In the genomic region with DNA sequence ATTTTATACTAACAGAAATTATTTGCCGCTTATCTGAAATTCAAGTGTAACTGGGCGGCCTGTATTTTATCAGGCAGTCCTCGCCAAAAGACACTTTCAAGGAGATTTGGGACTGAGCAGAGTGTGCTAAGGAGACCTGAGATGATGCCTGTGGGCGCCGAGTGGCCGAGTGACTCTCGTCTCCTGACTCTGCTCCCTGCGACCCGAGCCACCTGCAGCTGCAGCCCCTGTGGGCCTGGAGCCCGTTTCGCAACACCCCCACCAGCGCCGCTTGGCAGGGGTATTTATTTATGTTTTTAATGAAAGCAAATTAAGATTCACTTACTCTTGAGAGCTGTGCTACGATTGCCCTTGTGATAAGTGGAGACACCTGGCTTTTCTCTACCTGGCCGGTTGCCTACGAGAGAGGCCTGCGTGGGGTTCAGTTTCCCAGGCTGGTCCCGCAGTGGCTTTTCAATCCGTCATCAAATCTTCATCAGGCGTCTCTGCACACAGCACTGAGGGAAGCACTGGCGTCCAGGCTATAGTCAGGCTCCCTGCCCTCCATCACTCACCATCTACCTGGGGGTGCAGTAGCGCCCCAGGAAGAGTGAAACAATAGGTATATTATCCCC, we compare ENCODE assay signal across 18 cellular contexts.
DNase-seq lines count a peak whose midpoint lies in the region; ATAC-seq and TF ChIP-seq lines count a peak whose summit lies in the region.
"Had no signal": no experiment of that assay in that cellular context is flagged by ENCODE, and none has a peak within 500 bp of the region (broad histone marks: within the 10 kb centered on the region; RNA-seq: fewer than 3 reads in every experiment).

No MANE protein-coding gene starts in this region.

- intact Hi-C loops in lower lobe of right lung (cut with DNase I), result no loop called here

- DNase-seq in DMS79 (lab: John Stamatoyannopoulos, UW), result peak; percentile 92
- peak; percentile 83 to 95 (median 84) for DNase-seq in NCI-H1417 (lab: John Stamatoyannopoulos, UW)
- DNase-seq in NCI-H345 treated with DMSO at 0.1 percent for 48 hours (lab: John Stamatoyannopoulos, UW; ENCODE audit: unreplicated experiment), result peak; percentile 81
- DNase-seq in lower lobe of right lung, result no peak
- no peak for DNase-seq in activated CD4-positive, alpha-beta T cell treated with anti-CD3 and anti-CD28 coated beads for 48 hours
- DNase-seq in activated naive CD4-positive, alpha-beta T cell treated with anti-CD3 and anti-CD28 coated beads, Interleukin-2, amount 10 ng/mL, durations not matched to agents 7 days and 5 days, result no peak
- no peak for DNase-seq in substantia nigra (lab: John Stamatoyannopoulos, UW)
- DNase-seq: activated CD4-positive, alpha-beta T cell treated with anti-CD3 and anti-CD28 coated beads, Interleukin-2, amount 50 U/mL, for 4 hours; activated T-cell treated with anti-CD3 and anti-CD28 coated beads, Interleukin-2, amount 50 U/mL, for 24 hours; midbrain; NCI-H1048 had no signal

- H3K27me3 Mint-ChIP-seq in activated naive CD4-positive, alpha-beta T cell treated with anti-CD3 and anti-CD28 coated beads, Interleukin-2, amount 10 ng/mL, durations not matched to agents 7 days and 5 days, result peaks cover 27% of the 10 kb centered on the region
- H3K27me3 Mint-ChIP-seq: activated naive CD4-positive, alpha-beta T cell treated with anti-CD3 and anti-CD28 coated beads, Interleukin-2, amount 50 U/mL, for 24 hours; activated T-cell treated with anti-CD3 and anti-CD28 coated beads, Interleukin-2, amount 50 U/mL, for 24 hours had no signal

- TF ChIP-seq CTCF in lower lobe of right lung (IDR thresholded peaks at IDR 0.05), result no peak

- H3K4me3 Mint-ChIP-seq in activated naive CD4-positive, alpha-beta T cell treated with anti-CD3 and anti-CD28 coated beads, Interleukin-2, amount 10 ng/mL, durations not matched to agents 7 days and 5 days, result no peak overlapping the region
- H3K4me3 Mint-ChIP-seq: activated naive CD4-positive, alpha-beta T cell treated with anti-CD3 and anti-CD28 coated beads, Interleukin-2, amount 50 U/mL, for 24 hours; activated T-cell treated with anti-CD3 and anti-CD28 coated beads, Interleukin-2, amount 50 U/mL, for 24 hours; neural crest cell had no signal

- H3K4me3 ChIP-seq in lower lobe of right lung, result no peak overlapping the region
- H3K4me3 ChIP-seq: GM12878, hepatocyte, vagina had no signal

- H3K4me1 Mint-ChIP-seq in activated naive CD4-positive, alpha-beta T cell treated with anti-CD3 and anti-CD28 coated beads, Interleukin-2, amount 10 ng/mL, durations not matched to agents 7 days and 5 days, result no peaks in the 10 kb centered on the region
- H3K4me1 Mint-ChIP-seq: activated naive CD4-positive, alpha-beta T cell treated with anti-CD3 and anti-CD28 coated beads, Interleukin-2, amount 50 U/mL, for 24 hours had no signal

- H3K27me3 ChIP-seq in lower lobe of right lung (ENCODE audit: low read depth), result no peaks in the 10 kb centered on the region
- H3K27me3 ChIP-seq: hepatocyte, vagina had no signal

- peaks cover 5% of the 10 kb centered on the region for H3K4me1 ChIP-seq in lower lobe of right lung
- H3K4me1 ChIP-seq: vagina had no signal

- no peaks in the 10 kb centered on the region for H3K36me3 Mint-ChIP-seq in activated naive CD4-positive, alpha-beta T cell treated with anti-CD3 and anti-CD28 coated beads, Interleukin-2, amount 10 ng/mL, durations not matched to agents 7 days and 5 days
- H3K36me3 Mint-ChIP-seq: activated naive CD4-positive, alpha-beta T cell treated with anti-CD3 and anti-CD28 coated beads, Interleukin-2, amount 50 U/mL, for 24 hours had no signal

- no peak overlapping the region for H3K27ac Mint-ChIP-seq in activated naive CD4-positive, alpha-beta T cell treated with anti-CD3 and anti-CD28 coated beads, Interleukin-2, amount 10 ng/mL, durations not matched to agents 7 days and 5 days
- H3K27ac Mint-ChIP-seq: activated naive CD4-positive, alpha-beta T cell treated with anti-CD3 and anti-CD28 coated beads, Interleukin-2, amount 50 U/mL, for 24 hours; activated T-cell treated with anti-CD3 and anti-CD28 coated beads, Interleukin-2, amount 50 U/mL, for 24 hours had no signal

- ATAC-seq in lower lobe of right lung, result peak; percentile 64 to 71
- no peak for ATAC-seq in GM18502 (IDR thresholded peaks at IDR 0.05; ENCODE audit: poor library complexity, unreplicated experiment)
- ATAC-seq: GM12878, right cardiac atrium had no signal

- CTCF ChIA-PET in activated naive CD4-positive, alpha-beta T cell treated with anti-CD3 and anti-CD28 coated beads, Interleukin-2, amount 10 ng/mL, durations not matched to agents 7 days and 5 days (lab: Charles Lee), result no interaction called here

- no peaks in the 10 kb centered on the region for H3K9me3 ChIP-seq in lower lobe of right lung
- H3K9me3 ChIP-seq: vagina had no signal

- H3K27ac ChIP-seq in lower lobe of right lung (no peak overlapping the region), substantia nigra (ENCODE audit: low read depth, low read length, poor library complexity, severe bottlenecking) (no peak overlapping the region)
- H3K27ac ChIP-seq: hepatocyte, vagina had no signal

- no peaks in the 10 kb centered on the region for H3K36me3 ChIP-seq in lower lobe of right lung
- H3K36me3 ChIP-seq: vagina had no signal

- no peaks in the 10 kb centered on the region for H3K9me3 Mint-ChIP-seq in activated naive CD4-positive, alpha-beta T cell treated with anti-CD3 and anti-CD28 coated beads, Interleukin-2, amount 10 ng/mL, durations not matched to agents 7 days and 5 days
- H3K9me3 Mint-ChIP-seq: activated naive CD4-positive, alpha-beta T cell treated with anti-CD3 and anti-CD28 coated beads, Interleukin-2, amount 50 U/mL, for 24 hours; activated T-cell treated with anti-CD3 and anti-CD28 coated beads, Interleukin-2, amount 50 U/mL, for 24 hours; neural crest cell had no signal

Comparison
In these comparisons a context has a peak if more than half of its experiments do, and no peak if none do; other contexts are left out.
1. DNase-seq: peak in DMS79 (single experiment), NCI-H1417 (3 of 3) and NCI-H345 treated with DMSO at 0.1 percent for 48 hours (single experiment); none in lower lobe of right lung (single experiment), activated CD4-positive, alpha-beta T cell treated with anti-CD3 and anti-CD28 coated beads for 48 hours (single experiment), activated naive CD4-positive, alpha-beta T cell treated with anti-CD3 and anti-CD28 coated beads, Interleukin-2, amount 10 ng/mL, durations not matched to agents 7 days and 5 days (single experiment) and substantia nigra (0 of 49).